Comparison of ENCODE assay signal across 25 cellular contexts in the genomic region with DNA sequence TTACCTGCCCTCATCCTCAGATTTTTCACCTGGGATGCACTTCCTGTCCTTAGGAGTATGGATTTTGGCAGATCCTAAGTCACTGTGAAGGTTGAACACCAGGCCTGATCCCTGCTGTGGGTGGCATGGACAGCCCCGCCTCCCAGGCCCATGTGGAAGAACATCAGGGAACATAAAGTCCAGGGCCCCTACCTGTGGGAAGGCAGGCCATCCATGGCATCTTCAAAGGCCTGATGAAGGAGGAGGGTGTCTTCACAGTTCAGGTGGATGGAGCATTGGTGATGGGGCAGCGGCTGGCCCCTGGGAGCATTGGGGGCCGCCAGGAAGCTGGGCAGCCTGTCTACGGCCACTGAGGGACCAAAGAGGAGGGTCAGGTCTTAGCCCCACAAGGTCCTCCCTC.
"Had no signal": no experiment of that assay in that cellular context is flagged by ENCODE, and none has a peak within 500 bp of the region (broad histone marks: within the 10 kb centered on the region; RNA-seq: fewer than 3 reads in every experiment).

No MANE protein-coding gene starts in this region.

- H3K9me3 Mint-ChIP-seq: activated CD4-positive, alpha-beta T cell treated with anti-CD3 and anti-CD28 coated beads, Interleukin-2, amount 10 ng/mL, durations not matched to agents 24 days and 14 days; activated naive CD4-positive, alpha-beta T cell treated with anti-CD3 and anti-CD28 coated beads for 36 hours; activated naive CD8-positive, alpha-beta T cell treated with anti-CD3 and anti-CD28 coated beads for 36 hours; activated T-helper 1 cell treated with anti-CD3 and anti-CD28 coated beads, Interleukin-12 subunit alpha, Interleukin-12 subunit beta, Interleukin-2, Interleukin-4 antibody, amounts not matched to agents 30 ng/mL and 10 ng/mL and 1 ng/mL, durations not matched to agents 14 hours and 24 hours and 36 hours; nephron progenitor cell; stimulated activated naive CD8-positive, alpha-beta T cell treated with anti-CD3 and anti-CD28 coated beads, Interleukin-15, amount 100 ng/mL, for 72 hours; type B pancreatic cell had no signal

- H3K36me3 Mint-ChIP-seq: type B pancreatic cell had no signal

- H3K36me3 ChIP-seq: pancreas, prostate gland, uterus had no signal

- H3K4me3 ChIP-seq: left ventricle myocardium inferior, mucosa of descending colon, pancreas, prostate gland, skin epidermis, uterus had no signal

- H3K27ac ChIP-seq: left ventricle myocardium inferior, pancreas, prostate gland, uterus had no signal

- H3K27me3 Mint-ChIP-seq: activated CD4-positive, alpha-beta T cell treated with anti-CD3 and anti-CD28 coated beads, Interleukin-2, amount 10 ng/mL, durations not matched to agents 24 days and 14 days; activated naive CD8-positive, alpha-beta T cell treated with anti-CD3 and anti-CD28 coated beads for 36 hours; stimulated activated naive CD8-positive, alpha-beta T cell treated with anti-CD3 and anti-CD28 coated beads, Interleukin-15, amount 100 ng/mL, for 72 hours; type B pancreatic cell had no signal

- H3K4me3 Mint-ChIP-seq: activated naive CD4-positive, alpha-beta T cell treated with anti-CD3 and anti-CD28 coated beads for 36 hours; activated naive CD8-positive, alpha-beta T cell treated with anti-CD3 and anti-CD28 coated beads for 36 hours; activated T-helper 1 cell treated with anti-CD3 and anti-CD28 coated beads, Interleukin-12 subunit alpha, Interleukin-12 subunit beta, Interleukin-2, Interleukin-4 antibody, amounts not matched to agents 30 ng/mL and 10 ng/mL and 1 ng/mL, durations not matched to agents 14 hours and 24 hours and 36 hours; nephron progenitor cell; type B pancreatic cell had no signal

- H3K4me1 ChIP-seq: pancreas, prostate gland, uterus had no signal

- H3K9me3 ChIP-seq: left ventricle myocardium inferior, mucosa of descending colon, pancreas, prostate gland, uterus had no signal

- H3K27me3 ChIP-seq: pancreas, uterus had no signal

- ATAC-seq: mucosa of descending colon, sciatic nerve had no signal

- DNase-seq: activated CD4-positive, CD25-positive, alpha-beta regulatory T cell treated with anti-CD3 and anti-CD28 coated beads, Interleukin-2, amount 50 U/mL, for 72 hours; activated CD8-positive, alpha-beta memory T cell treated with anti-CD3 and anti-CD28 coated beads, Interleukin-2, amount 50 U/mL, for 4 hours; activated effector memory CD4-positive, alpha-beta T cell treated with anti-CD3 and anti-CD28 coated beads, Interleukin-2, amount 50 U/mL, for 16 hours; activated naive CD8-positive, alpha-beta T cell treated with anti-CD3 and anti-CD28 coated beads for 36 hours; activated T-cell treated with anti-CD3 and anti-CD28 coated beads, Interleukin-2, amount 50 U/mL, for 1 hour; amniotic stem cell; caudate nucleus; left ventricle myocardium inferior; mucosa of descending colon; nephron progenitor cell; nucleus accumbens; pancreas; retina; stimulated activated CD4-positive, alpha-beta T cell treated with anti-CD3 and anti-CD28 coated beads, Interleukin-12 subunit alpha, Interleukin-12 subunit beta, amount 100 ng/mL, for 4 hours; stimulated activated CD4-positive, alpha-beta T cell treated with anti-CD3 and anti-CD28 coated beads, Interleukin-4, amount 100 ng/mL, for 1 hour; stimulated activated naive CD8-positive, alpha-beta T cell treated with anti-CD3 and anti-CD28 coated beads, Interleukin-15, amount 100 ng/mL, for 72 hours; substantia nigra; uterus had no signal

- H3K27ac Mint-ChIP-seq: activated CD4-positive, alpha-beta T cell treated with anti-CD3 and anti-CD28 coated beads, Interleukin-2, amount 10 ng/mL, durations not matched to agents 24 days and 14 days; activated naive CD4-positive, alpha-beta T cell treated with anti-CD3 and anti-CD28 coated beads for 36 hours; activated naive CD8-positive, alpha-beta T cell treated with anti-CD3 and anti-CD28 coated beads for 36 hours; activated T-helper 1 cell treated with anti-CD3 and anti-CD28 coated beads, Interleukin-12 subunit alpha, Interleukin-12 subunit beta, Interleukin-2, Interleukin-4 antibody, amounts not matched to agents 30 ng/mL and 10 ng/mL and 1 ng/mL, durations not matched to agents 14 hours and 24 hours and 36 hours; nephron progenitor cell; type B pancreatic cell had no signal
